In genomic region chr3:43503067-43503728, GRCh38 we compare ENCODE assay signal across 10 cellular contexts.
DNase-seq lines count a peak whose midpoint lies in the region; ATAC-seq and TF ChIP-seq lines count a peak whose summit lies in the region.
"Had no signal": no experiment of that assay in that cellular context is flagged by ENCODE, and none has a peak within 500 bp of the region (broad histone marks: within the 10 kb centered on the region; RNA-seq: fewer than 3 reads in every experiment).

No MANE protein-coding gene starts in this region.

- intact Hi-C loops in thyroid gland (cut with DNase I): loop anchor here (5.0 to 10.0 kb wide), 2 partner anchors 208 to 341 kb away; no protein-coding TSS in a partner anchor

- no peak overlapping the region for H3K4me2 ChIP-seq in SU-DHL-6 (ENCODE audit: low read depth, low read length, poor library complexity, severe bottlenecking)

- H3K79me2 ChIP-seq in SU-DHL-6 (ENCODE audit: insufficient read depth, low read length): no peaks in the 10 kb centered on the region

- no peaks in the 10 kb centered on the region for H3K9me3 ChIP-seq in CD8-positive, alpha-beta memory T cell (ENCODE audit: low read length)
- H3K9me3 ChIP-seq in SU-DHL-6 (ENCODE audit: insufficient read depth, low read length) (no peaks in the 10 kb centered on the region), thyroid gland (no peaks in the 10 kb centered on the region)

- no peak for ATAC-seq in HG02870 (IDR thresholded peaks at IDR 0.05; ENCODE audit: unreplicated experiment)
- no peak for ATAC-seq in stimulated activated memory B cell treated with anti-CD40 and anti-IgM and Interleukin-4, amounts not matched to agents 10 μg/mL and 1 μg/mL and 100 μg/mL, for 72 hours

- no peaks in the 10 kb centered on the region for H4K20me1 ChIP-seq in SU-DHL-6 (ENCODE audit: low read depth, low read length)

- H2AFZ ChIP-seq in SU-DHL-6 (ENCODE audit: low read depth, low read length, severe bottlenecking): no peak overlapping the region

- no peak overlapping the region for H3K4me3 ChIP-seq in CD8-positive, alpha-beta memory T cell (ENCODE audit: low read length)
- H3K4me3 ChIP-seq in SU-DHL-6 (ENCODE audit: insufficient read depth, low read length, poor library complexity, severe bottlenecking) (no peak overlapping the region), thyroid gland (replicated peaks in 1 of 3) (no peak overlapping the region)

- POLR2A ChIA-PET in CD8-positive, alpha-beta memory T cell (lab: Charles Lee): interaction anchor here (1.0 to 3.0 kb wide), 4 partner anchors 26 to 340 kb away, joined by 3 to 12 read pairs (median 4); no protein-coding TSS in a partner anchor

- CTCF ChIA-PET in CD8-positive, alpha-beta memory T cell (lab: Charles Lee): interaction anchor here (0.7 to 4.7 kb wide), 23 partner anchors 9 to 542 kb away, joined by 3 to 41 read pairs (median 4); no protein-coding TSS in a partner anchor

- no peaks in the 10 kb centered on the region for H3K36me3 Mint-ChIP-seq in CD8-positive, alpha-beta memory T cell
- H3K36me3 Mint-ChIP-seq in stimulated activated memory B cell treated with anti-CD40 and anti-IgM and Interleukin-4, amounts not matched to agents 10 μg/mL and 1 μg/mL and 100 μg/mL, for 72 hours: no peaks in the 10 kb centered on the region
- H3K36me3 Mint-ChIP-seq: memory B cell had no signal

- peak in 2 of 5 donors; percentile 46 to 53 for DNase-seq in CD8-positive, alpha-beta memory T cell
- peak; percentile 46 for DNase-seq in foreskin melanocyte
- no peak for DNase-seq in thyroid gland
- no peak for DNase-seq in OCI-M2 (lab: John Stamatoyannopoulos, UW; ENCODE audit: unreplicated experiment)

- no peaks in the 10 kb centered on the region for H3K9me3 Mint-ChIP-seq in CD8-positive, alpha-beta memory T cell
- no peaks in the 10 kb centered on the region for H3K9me3 Mint-ChIP-seq in stimulated activated memory B cell treated with anti-CD40 and anti-IgM and Interleukin-4, amounts not matched to agents 10 μg/mL and 1 μg/mL and 100 μg/mL, for 72 hours
- H3K9me3 Mint-ChIP-seq: IgD-negative memory B cell, memory B cell had no signal

- H3K27ac ChIP-seq in CD8-positive, alpha-beta memory T cell (ENCODE audit: low read depth, low read length): no peak overlapping the region
- H3K27ac ChIP-seq in SU-DHL-6 (ENCODE audit: low read depth, low read length): no peak overlapping the region
- peak overlapping the region in 1 of 3 donors; percentile 2 for H3K27ac ChIP-seq in thyroid gland

- no peak for TF ChIP-seq EP300 in Ishikawa (IDR thresholded peaks at IDR 0.05; ENCODE audit: borderline replicate concordance)

- no peaks in the 10 kb centered on the region for H3K9me2 ChIP-seq in SU-DHL-6 (replicated peaks; ENCODE audit: insufficient read depth, low read length)

- no peaks in the 10 kb centered on the region for H3K36me3 ChIP-seq in CD8-positive, alpha-beta memory T cell (ENCODE audit: insufficient read depth, low read length)
- H3K36me3 ChIP-seq in SU-DHL-6 (ENCODE audit: low read length): no peaks in the 10 kb centered on the region
- H3K36me3 ChIP-seq in thyroid gland: no peaks in the 10 kb centered on the region

- no peak overlapping the region for H3K4me3 Mint-ChIP-seq in CD8-positive, alpha-beta memory T cell
- no peak overlapping the region for H3K4me3 Mint-ChIP-seq in stimulated activated memory B cell treated with anti-CD40 and anti-IgM and Interleukin-4, amounts not matched to agents 10 μg/mL and 1 μg/mL and 100 μg/mL, for 72 hours
- H3K4me3 Mint-ChIP-seq: memory B cell had no signal

- WGBS in thyroid gland, 2 donors: 32 to 34% methylated on average over 2 of the region's 2 CpGs

- peak; percentile 52 for TF ChIP-seq RAD21 in Ishikawa (IDR thresholded peaks at IDR 0.05; ENCODE audit: low read depth)

- H3K27me3 ChIP-seq in CD8-positive, alpha-beta memory T cell (ENCODE audit: insufficient read depth, low read length, poor library complexity, severe bottlenecking): no peaks in the 10 kb centered on the region
- no peaks in the 10 kb centered on the region for H3K27me3 ChIP-seq in SU-DHL-6 (ENCODE audit: low read length)
- no peaks in the 10 kb centered on the region for H3K27me3 ChIP-seq in thyroid gland

- peaks cover 45 to 49% (median 49%) of the 10 kb centered on the region in 3 donors for H3K4me1 Mint-ChIP-seq in CD8-positive, alpha-beta memory T cell
- H3K4me1 Mint-ChIP-seq in stimulated activated memory B cell treated with anti-CD40 and anti-IgM and Interleukin-4, amounts not matched to agents 10 μg/mL and 1 μg/mL and 100 μg/mL, for 72 hours: no peaks in the 10 kb centered on the region

- peaks cover 36% of the 10 kb centered on the region for H3K4me1 ChIP-seq in CD8-positive, alpha-beta memory T cell (ENCODE audit: insufficient read depth, low read length)
- H3K4me1 ChIP-seq in thyroid gland: peaks cover 3 to 14% of the 10 kb centered on the region in 2 donors

- peak; percentile 46 for TF ChIP-seq CTCF in SU-DHL-6 (IDR thresholded peaks at IDR 0.05; ENCODE audit: insufficient read depth, low read length, poor library complexity, severe bottlenecking)
- peak; percentile 16 to 74 (median 52) for TF ChIP-seq CTCF in thyroid gland (IDR thresholded peaks at IDR 0.05)

- H3K27ac Mint-ChIP-seq in CD8-positive, alpha-beta memory T cell: peak overlapping the region in 5 of 8 donors; percentile 12 to 86 (median 54)
- H3K27ac Mint-ChIP-seq in stimulated activated memory B cell treated with anti-CD40 and anti-IgM and Interleukin-4, amounts not matched to agents 10 μg/mL and 1 μg/mL and 100 μg/mL, for 72 hours: no peak overlapping the region
- H3K27ac Mint-ChIP-seq: IgD-negative memory B cell, memory B cell had no signal

- H3F3A ChIP-seq in SU-DHL-6 (ENCODE audit: insufficient read depth): no peaks in the 10 kb centered on the region

- TF ChIP-seq POLR2A in thyroid gland (IDR thresholded peaks at IDR 0.05): no peak

- no peaks in the 10 kb centered on the region for H3K27me3 Mint-ChIP-seq in CD8-positive, alpha-beta memory T cell
- H3K27me3 Mint-ChIP-seq in stimulated activated memory B cell treated with anti-CD40 and anti-IgM and Interleukin-4, amounts not matched to agents 10 μg/mL and 1 μg/mL and 100 μg/mL, for 72 hours: no peaks in the 10 kb centered on the region
- H3K27me3 Mint-ChIP-seq: IgD-negative memory B cell had no signal

- H3K9ac ChIP-seq in SU-DHL-6 (ENCODE audit: low read length): no peak overlapping the region

TF ChIP-seq in Ishikawa, 13 proteins besides CTCF, POLR2A, EP300 and RAD21:
- TF ChIP-seq CREB1 (IDR thresholded peaks at IDR 0.05; ENCODE audit: low read depth): no peak
- no peak for TF ChIP-seq ZBTB7A (IDR thresholded peaks at IDR 0.05; ENCODE audit: low read depth)
- no peak for TF ChIP-seq YY1 (IDR thresholded peaks at IDR 0.05; ENCODE audit: low read depth)
